Comparison of ENCODE assay signal across 8 cellular contexts in genomic region chr3:124730129-124730919, GRCh38. TPM values are rescaled to one million over a fixed set of nuclear protein-coding genes. Genes with fewer than 3 reads are reported as not detected.
A peak's percentile ranks its signal among the peaks of the same experiment; 100 is the strongest.
DNase-seq lines count a peak whose midpoint lies in the region; ATAC-seq and TF ChIP-seq lines count a peak whose summit lies in the region.

Gene UMPS, plus strand, starts transcription at chr3:124730452. Its CDS starts 20 bp downstream, at chr3:124730472.

- WGBS in liver, result under 1% methylated on average over 44 of the region's 44 CpGs

- peak; percentile 87 for DNase-seq in NCI-H69 (lab: John Stamatoyannopoulos, UW)
- DNase-seq in activated CD4-positive, alpha-beta T cell treated with anti-CD3 and anti-CD28 coated beads, Interleukin-2, amount 50 U/mL, for 24 hours (ENCODE audit: low read depth in 1 of 2, low spot score in 1 of 2), result peak; percentile 85 to 92
- peak; percentile 75 to 95 (median 90) for DNase-seq in dorsolateral prefrontal cortex
- peak; percentile 92 for DNase-seq in stimulated activated CD4-positive, alpha-beta T cell treated with anti-CD3 and anti-CD28 coated beads, Interleukin-4, amount 100 ng/mL, for 24 hours

- H3K4me1 ChIP-seq in BLaER1 treated with 17β-estradiol and CSF1 and Interleukin-3, amounts not matched to agents 10 nM and 100 nM, result peaks cover 28 to 37% (median 32%) of the 10 kb centered on the region in 10 experiments
- H3K4me1 ChIP-seq in liver (ENCODE audit: control insufficient read depth in 4 of 4, insufficient read depth in 4 of 4, low read length in 3 of 4), result peaks cover 5 to 26% (median 17%) of the 10 kb centered on the region in 4 donors

- peak within 1 kb of the TSS; percentile 80 to 95 (median 89) for H3K4me3 ChIP-seq in BLaER1 treated with 17β-estradiol and CSF1 and Interleukin-3, amounts not matched to agents 10 nM and 100 nM
- H3K4me3 ChIP-seq in dorsolateral prefrontal cortex (peak within 1 kb of the TSS; percentile 61 to 98 (median 86)), liver (ENCODE audit: low read depth in 1 of 3, low read length in 3 of 3) (peak within 1 kb of the TSS; percentile 68 to 96 (median 96))

- H4K20me1 ChIP-seq in BLaER1 treated with 17β-estradiol and CSF1 and Interleukin-3, amounts not matched to agents 10 nM and 100 nM, result peaks cover 0 to 42% (median 15%) of the 10 kb centered on the region in 11 experiments; a peak in 15 of 22 replicates

- intact Hi-C loops in dorsolateral prefrontal cortex (cut with DNase I), result no loop called here

- H3K9me3 ChIP-seq in BLaER1 treated with 17β-estradiol and CSF1 and Interleukin-3, amounts not matched to agents 10 nM and 100 nM (replicated peaks in 1 of 11), result no peaks in the 10 kb centered on the region
- no peaks in the 10 kb centered on the region for H3K9me3 ChIP-seq in liver (ENCODE audit: control insufficient read depth in 4 of 4, low read length in 3 of 4)

- H3K27me3 ChIP-seq in BLaER1 treated with 17β-estradiol and CSF1 and Interleukin-3, amounts not matched to agents 10 nM and 100 nM, result no peaks in the 10 kb centered on the region
- peaks cover 0 to 29% (median 0%) of the 10 kb centered on the region in 45 donors for H3K27me3 ChIP-seq in dorsolateral prefrontal cortex
- no peaks in the 10 kb centered on the region for H3K27me3 ChIP-seq in liver (ENCODE audit: control insufficient read depth in 4 of 4, insufficient read depth in 4 of 4, low read length in 3 of 4)

- peaks cover 9 to 39% (median 27%) of the 10 kb centered on the region in 11 experiments for H3K36me3 ChIP-seq in BLaER1 treated with 17β-estradiol and CSF1 and Interleukin-3, amounts not matched to agents 10 nM and 100 nM
- peaks cover 0 to 4% (median 2%) of the 10 kb centered on the region in 4 donors for H3K36me3 ChIP-seq in liver (ENCODE audit: control insufficient read depth in 4 of 4, insufficient read depth in 3 of 4, low read depth in 1 of 4, low read length in 3 of 4)

- peak within 1 kb of the TSS; percentile 78 to 94 (median 90) for H3K27ac ChIP-seq in BLaER1 treated with 17β-estradiol and CSF1 and Interleukin-3, amounts not matched to agents 10 nM and 100 nM
- H3K27ac ChIP-seq in dorsolateral prefrontal cortex, result peak within 1 kb of the TSS in 49 of 59 donors; percentile 2 to 87 (median 67)
- H3K27ac ChIP-seq in liver (ENCODE audit: low read depth in 1 of 2, low read length in 2 of 2), result peak within 1 kb of the TSS; percentile 88 to 96

- H3K9ac ChIP-seq in BLaER1 treated with 17β-estradiol and CSF1 and Interleukin-3, amounts not matched to agents 10 nM and 100 nM, result peak within 1 kb of the TSS; percentile 90 to 95 (median 92)
- H3K9ac ChIP-seq in liver (ENCODE audit: low read depth in 1 of 2, low read length in 2 of 2), result peak within 1 kb of the TSS; percentile 78 to 89

- peak in 1 of 2 donors; percentile 55 for TF ChIP-seq RAD21 in liver (IDR thresholded peaks at IDR 0.05)

- peak within 1 kb of the TSS; percentile 93 to 100 (median 96) for H3K4me2 ChIP-seq in BLaER1 treated with 17β-estradiol and CSF1 and Interleukin-3, amounts not matched to agents 10 nM and 100 nM

- peak in 20 of 56 donors; percentile 10 to 48 (median 21) for TF ChIP-seq CTCF in dorsolateral prefrontal cortex (IDR thresholded peaks at IDR 0.05 in 54 of 56, conservative IDR thresholded peaks at IDR 0.05 in 2 of 56; ENCODE audit: low read depth in 1 of 56, partially characterized antibody in 56 of 56)
- TF ChIP-seq CTCF in liver (IDR thresholded peaks at IDR 0.05; ENCODE audit: low read depth, low read length, missing input control), result no peak

- ATAC-seq in GM19328 (IDR thresholded peaks at IDR 0.05; ENCODE audit: unreplicated experiment) (peak; percentile 87), HG03469 (IDR thresholded peaks at IDR 0.05; ENCODE audit: unreplicated experiment) (peak; percentile 76)

TF ChIP-seq in liver, 16 proteins besides CTCF, POLR2A, EP300 and RAD21:
- TF ChIP-seq EGR1 (IDR thresholded peaks at IDR 0.05; ENCODE audit: low read depth in 2 of 2) (no peak), NR2F2 (IDR thresholded peaks at IDR 0.05) (no peak), FOXA1 (IDR thresholded peaks at IDR 0.05) (no peak), SP1 (IDR thresholded peaks at IDR 0.05) (peak; percentile 88), FOXA2 (IDR thresholded peaks at IDR 0.05) (no peak), GABPA (IDR thresholded peaks at IDR 0.05 in 1 of 2, conservative IDR thresholded peaks at IDR 0.05 in 1 of 2) (peak; percentile 46 to 91), TAF1 (conservative IDR thresholded peaks at IDR 0.05) (no peak), HNF4A (conservative IDR thresholded peaks at IDR 0.05) (peak; percentile 80 to 88), HNF4G (IDR thresholded peaks at IDR 0.05) (peak; percentile 67), YY1 (IDR thresholded peaks at IDR 0.05) (peak; percentile 99), RXRA (IDR thresholded peaks at IDR 0.05) (peak; percentile 57 to 86), JUND (IDR thresholded peaks at IDR 0.05) (peak in 1 of 2 donors; percentile 69)
- TF ChIP-seq, protein P1, sequence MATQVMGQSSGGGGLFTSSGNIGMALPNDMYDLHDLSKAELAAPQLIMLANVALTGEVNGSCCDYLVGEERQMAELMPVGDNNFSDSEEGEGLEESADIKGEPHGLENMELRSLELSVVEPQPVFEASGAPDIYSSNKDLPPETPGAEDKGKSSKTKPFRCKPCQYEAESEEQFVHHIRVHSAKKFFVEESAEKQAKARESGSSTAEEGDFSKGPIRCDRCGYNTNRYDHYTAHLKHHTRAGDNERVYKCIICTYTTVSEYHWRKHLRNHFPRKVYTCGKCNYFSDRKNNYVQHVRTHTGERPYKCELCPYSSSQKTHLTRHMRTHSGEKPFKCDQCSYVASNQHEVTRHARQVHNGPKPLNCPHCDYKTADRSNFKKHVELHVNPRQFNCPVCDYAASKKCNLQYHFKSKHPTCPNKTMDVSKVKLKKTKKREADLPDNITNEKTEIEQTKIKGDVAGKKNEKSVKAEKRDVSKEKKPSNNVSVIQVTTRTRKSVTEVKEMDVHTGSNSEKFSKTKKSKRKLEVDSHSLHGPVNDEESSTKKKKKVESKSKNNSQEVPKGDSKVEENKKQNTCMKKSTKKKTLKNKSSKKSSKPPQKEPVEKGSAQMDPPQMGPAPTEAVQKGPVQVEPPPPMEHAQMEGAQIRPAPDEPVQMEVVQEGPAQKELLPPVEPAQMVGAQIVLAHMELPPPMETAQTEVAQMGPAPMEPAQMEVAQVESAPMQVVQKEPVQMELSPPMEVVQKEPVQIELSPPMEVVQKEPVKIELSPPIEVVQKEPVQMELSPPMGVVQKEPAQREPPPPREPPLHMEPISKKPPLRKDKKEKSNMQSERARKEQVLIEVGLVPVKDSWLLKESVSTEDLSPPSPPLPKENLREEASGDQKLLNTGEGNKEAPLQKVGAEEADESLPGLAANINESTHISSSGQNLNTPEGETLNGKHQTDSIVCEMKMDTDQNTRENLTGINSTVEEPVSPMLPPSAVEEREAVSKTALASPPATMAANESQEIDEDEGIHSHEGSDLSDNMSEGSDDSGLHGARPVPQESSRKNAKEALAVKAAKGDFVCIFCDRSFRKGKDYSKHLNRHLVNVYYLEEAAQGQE (IDR thresholded peaks at IDR 0.05), result peak; percentile 73
- TF ChIP-seq, protein P2, sequence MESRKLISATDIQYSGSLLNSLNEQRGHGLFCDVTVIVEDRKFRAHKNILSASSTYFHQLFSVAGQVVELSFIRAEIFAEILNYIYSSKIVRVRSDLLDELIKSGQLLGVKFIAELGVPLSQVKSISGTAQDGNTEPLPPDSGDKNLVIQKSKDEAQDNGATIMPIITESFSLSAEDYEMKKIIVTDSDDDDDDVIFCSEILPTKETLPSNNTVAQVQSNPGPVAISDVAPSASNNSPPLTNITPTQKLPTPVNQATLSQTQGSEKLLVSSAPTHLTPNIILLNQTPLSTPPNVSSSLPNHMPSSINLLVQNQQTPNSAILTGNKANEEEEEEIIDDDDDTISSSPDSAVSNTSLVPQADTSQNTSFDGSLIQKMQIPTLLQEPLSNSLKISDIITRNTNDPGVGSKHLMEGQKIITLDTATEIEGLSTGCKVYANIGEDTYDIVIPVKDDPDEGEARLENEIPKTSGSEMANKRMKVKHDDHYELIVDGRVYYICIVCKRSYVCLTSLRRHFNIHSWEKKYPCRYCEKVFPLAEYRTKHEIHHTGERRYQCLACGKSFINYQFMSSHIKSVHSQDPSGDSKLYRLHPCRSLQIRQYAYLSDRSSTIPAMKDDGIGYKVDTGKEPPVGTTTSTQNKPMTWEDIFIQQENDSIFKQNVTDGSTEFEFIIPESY (IDR thresholded peaks at IDR 0.05), result no peak
- TF ChIP-seq, protein P3, sequence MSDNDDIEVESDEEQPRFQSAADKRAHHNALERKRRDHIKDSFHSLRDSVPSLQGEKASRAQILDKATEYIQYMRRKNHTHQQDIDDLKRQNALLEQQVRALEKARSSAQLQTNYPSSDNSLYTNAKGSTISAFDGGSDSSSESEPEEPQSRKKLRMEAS (IDR thresholded peaks at IDR 0.05), result peak; percentile 54
- TF ChIP-seq, protein P4, sequence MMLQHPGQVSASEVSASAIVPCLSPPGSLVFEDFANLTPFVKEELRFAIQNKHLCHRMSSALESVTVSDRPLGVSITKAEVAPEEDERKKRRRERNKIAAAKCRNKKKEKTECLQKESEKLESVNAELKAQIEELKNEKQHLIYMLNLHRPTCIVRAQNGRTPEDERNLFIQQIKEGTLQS (IDR thresholded peaks at IDR 0.05), result peak; percentile 42
TF ChIP-seq in liver: peak in this region for 10.

RNA-seq across cellular contexts. Expression of gene UMPS, which starts in this region (rescaled TPM):
- total RNA-seq in dorsolateral prefrontal cortex (10 to 100 TPM; 14.1 to 35.7 (median 21.3) TPM), liver (10 to 100 TPM; 26.8 to 39.4 TPM)
- 10 to 100 TPM; 21.3 to 25.2 TPM for polyA plus RNA-seq in liver

Comparison
In these comparisons a context has a peak if more than half of its experiments do, and no peak if none do; other contexts are left out.
1. Peak in every context shown above with its lines: DNase-seq, ATAC-seq, H3K4me3 ChIP-seq and H3K27ac ChIP-seq.